ENCODE assay signal across 21 cellular contexts in genomic region chr15:39102431-39102830, GRCh38.
DNase-seq lines count a peak whose midpoint lies in the region; ATAC-seq and TF ChIP-seq lines count a peak whose summit lies in the region.
"Had no signal": no experiment of that assay in that cellular context is flagged by ENCODE, and none has a peak within 500 bp of the region (broad histone marks: within the 10 kb centered on the region; RNA-seq: fewer than 3 reads in every experiment).

No MANE protein-coding gene starts in this region.

- DNase-seq in EH (ENCODE audit: low read depth) = peak; percentile 92
- DNase-seq in IMR-90 = no peak
- DNase-seq in astrocyte of the hippocampus (ENCODE audit: low read depth, low spot score) = peak; percentile 18
- DNase-seq in pulmonary artery endothelial cell (ENCODE audit: low read depth, low spot score) = peak; percentile 45
- no peak for DNase-seq in D341Med (ENCODE audit: low spot score)
- DNase-seq in naive thymus-derived CD8-positive, alpha-beta T cell = no peak
- DNase-seq: CD4-positive, alpha-beta T cell; COR-L47; H9; NCI-H1092; NCI-H1436 treated with DMSO at 0.1 percent for 48 hours; NCI-H187 treated with DMSO at 0.1 percent for 48 hours; NCI-H446 treated with DMSO at 0.1 percent for 48 hours; NCI-H526 treated with DMSO at 0.1 percent for 48 hours; PC-9; SJCRH30; T-cell had no signal

- no peak overlapping the region for H2BK5ac ChIP-seq in IMR-90 (ENCODE audit: low read depth, low read length, poor library complexity, severe bottlenecking)

- peaks cover 7% of the 10 kb centered on the region for H3K4me1 ChIP-seq in IMR-90 (ENCODE audit: control insufficient read depth, insufficient read depth, low read length)
- H3K4me1 ChIP-seq: BLaER1 treated with 17β-estradiol and CSF1 and Interleukin-3, amounts not matched to agents 10 nM and 100 nM; SJCRH30 had no signal

- no peak overlapping the region for H2BK20ac ChIP-seq in IMR-90 (ENCODE audit: low read depth, low read length)

- H3K4me1 Mint-ChIP-seq in naive thymus-derived CD8-positive, alpha-beta T cell = no peaks in the 10 kb centered on the region
- H3K4me1 Mint-ChIP-seq: T-cell had no signal

- H4K91ac ChIP-seq in IMR-90 (ENCODE audit: insufficient read depth, low read depth, low read length) = no peak overlapping the region

- H3K56ac ChIP-seq in IMR-90 (ENCODE audit: extremely low read depth, insufficient read depth, low read length) = no peak overlapping the region

- WGBS in IMR-90 (ENCODE audit: extremely low coverage in 2 of 2, insufficient read length in 1 of 2), 2 experiments = no CpG with 5 or more reads among the region's 1 CpG

- dilution Hi-C loops in IMR-90 (cut with HindIII; ENCODE audit: low sequenced_read_pairs, unreplicated experiment) = no loop called here

- no peak overlapping the region for H3K27ac ChIP-seq in IMR-90 (ENCODE audit: insufficient read depth, low read length)
- H3K27ac ChIP-seq: BLaER1 treated with 17β-estradiol and CSF1 and Interleukin-3, amounts not matched to agents 10 nM and 100 nM; HL-60; PC-9; SJCRH30 had no signal

- H2AK5ac ChIP-seq in IMR-90 (ENCODE audit: low read depth, low read length) = peak overlapping the region; percentile 76; the same call in 1 of the 2 replicates

- no peak overlapping the region for H4K8ac ChIP-seq in IMR-90 (ENCODE audit: low read depth in 2 of 2, low read length in 2 of 2)

- no peak overlapping the region for H3K14ac ChIP-seq in IMR-90 (replicated peaks; ENCODE audit: low read depth, low read length)

- H3K4ac ChIP-seq in IMR-90 (ENCODE audit: low read depth, low read length) = 0 out of 2 replicates have a peak overlapping the region, but pooled peaks have one; percentile 11

- ATAC-seq in IMR-90 (ENCODE audit: low read depth) (no peak), GM21717 (IDR thresholded peaks at IDR 0.05; ENCODE audit: unreplicated experiment) (no peak)
- no peak for ATAC-seq in naive thymus-derived CD8-positive, alpha-beta T cell
- ATAC-seq: Right ventricle myocardium inferior, T-cell had no signal

- H3K9me3 ChIP-seq in IMR-90 (ENCODE audit: control insufficient read depth, insufficient read depth, low read length) = no peaks in the 10 kb centered on the region

- in situ Hi-C loops in IMR-90 (cut with MboI; ENCODE audit: low sequenced_read_pairs) = no loop called here

- no peak for TF ChIP-seq RAD21 in IMR-90 (IDR thresholded peaks at IDR 0.05; ENCODE audit: low read length)

- no peak for TF ChIP-seq CTCF in IMR-90 (conservative IDR thresholded peaks at IDR 0.05; ENCODE audit: low read depth, low read length)

- H4K20me1 ChIP-seq in IMR-90 (ENCODE audit: insufficient read depth, low read length) = no peaks in the 10 kb centered on the region
- H4K20me1 ChIP-seq: BLaER1 treated with 17β-estradiol and CSF1 and Interleukin-3, amounts not matched to agents 10 nM and 100 nM had no signal

- no peak for TF ChIP-seq POLR2A in IMR-90 (IDR thresholded peaks at IDR 0.05; ENCODE audit: low read depth, low read length)

- H3K9ac ChIP-seq in IMR-90 (ENCODE audit: low read depth, low read length) = no peak overlapping the region
- H3K9ac ChIP-seq: BLaER1 treated with 17β-estradiol and CSF1 and Interleukin-3, amounts not matched to agents 10 nM and 100 nM had no signal

- peak overlapping the region; percentile 45; the same call in 1 of the 2 replicates for H4K5ac ChIP-seq in IMR-90 (ENCODE audit: low read depth, low read length)

- H3K9me1 ChIP-seq in IMR-90 (ENCODE audit: insufficient read depth, low read length) = peaks cover 7% of the 10 kb centered on the region

- H2BK15ac ChIP-seq in IMR-90 (ENCODE audit: low read depth, low read length) = peak overlapping the region; percentile 7; the same call in 1 of the 3 replicates

- no peaks in the 10 kb centered on the region for H3K36me3 Mint-ChIP-seq in naive thymus-derived CD8-positive, alpha-beta T cell
- H3K36me3 Mint-ChIP-seq: T-cell had no signal

- H3K9me3 Mint-ChIP-seq in naive thymus-derived CD8-positive, alpha-beta T cell = peaks cover 0 to 10% (median 3%) of the 10 kb centered on the region in 9 donors
- H3K9me3 Mint-ChIP-seq: CD4-positive, alpha-beta T cell; H9 had no signal

- H2AK9ac ChIP-seq in IMR-90 (replicated peaks; ENCODE audit: low read depth, low read length, poor library complexity) = no peak overlapping the region

- intact Hi-C loops in IMR-90 (cut with micrococcal nuclease) = no loop called here

- peaks cover 12 to 36% (median 17%) of the 10 kb centered on the region in 5 donors for H3K27me3 Mint-ChIP-seq in naive thymus-derived CD8-positive, alpha-beta T cell

- H3K4me2 ChIP-seq in IMR-90 (ENCODE audit: low read depth, low read length) = no peak overlapping the region
- H3K4me2 ChIP-seq: BLaER1 treated with 17β-estradiol and CSF1 and Interleukin-3, amounts not matched to agents 10 nM and 100 nM; PC-9 had no signal

- H3K36me3 ChIP-seq in IMR-90 (ENCODE audit: control insufficient read depth, insufficient read depth, low read length) = no peaks in the 10 kb centered on the region
- H3K36me3 ChIP-seq: BLaER1 treated with 17β-estradiol and CSF1 and Interleukin-3, amounts not matched to agents 10 nM and 100 nM; SJCRH30 had no signal

- H3K23ac ChIP-seq in IMR-90 (ENCODE audit: low read depth, low read length) = no peak overlapping the region

- CTCF ChIA-PET in IMR-90 (lab: Yijun Ruan, JAX) = no interaction called here

- BruUV-seq in IMR-90 (replicated peaks; lab: Mats Ljungman, UMichigan) = no TSS peak

- no peak overlapping the region for H3K27ac Mint-ChIP-seq in naive thymus-derived CD8-positive, alpha-beta T cell
- H3K27ac Mint-ChIP-seq: CD4-positive, alpha-beta T cell; H9; T-cell had no signal

- no peaks in the 10 kb centered on the region for H3K79me1 ChIP-seq in IMR-90 (ENCODE audit: low read depth in 1 of 2, low read length in 2 of 2)

- H3K4me3 ChIP-seq in IMR-90 (ENCODE audit: insufficient read depth, low read depth, low read length) = no peak overlapping the region
- H3K4me3 ChIP-seq: BLaER1 treated with 17β-estradiol and CSF1 and Interleukin-3, amounts not matched to agents 10 nM and 100 nM; PC-9; SJCRH30 had no signal

- H3K18ac ChIP-seq in IMR-90 (ENCODE audit: low read depth, low read length) = no peak overlapping the region

- H3K4me3 Mint-ChIP-seq in naive thymus-derived CD8-positive, alpha-beta T cell = no peak overlapping the region
- H3K4me3 Mint-ChIP-seq: CD4-positive, alpha-beta T cell; H9; T-cell had no signal

- POLR2A ChIA-PET in IMR-90 (lab: Charles Lee; ENCODE audit: unreplicated experiment) = no interaction called here
- POLR2A ChIA-PET in naive thymus-derived CD8-positive, alpha-beta T cell (lab: Charles Lee) = no interaction called here

- H2BK120ac ChIP-seq in IMR-90 (ENCODE audit: low read depth, low read length) = peak overlapping the region; percentile 30; the same call in 1 of the 2 replicates

- no peaks in the 10 kb centered on the region for H3K27me3 ChIP-seq in IMR-90 (ENCODE audit: control insufficient read depth, insufficient read depth, low read length)
- H3K27me3 ChIP-seq: BLaER1 treated with 17β-estradiol and CSF1 and Interleukin-3, amounts not matched to agents 10 nM and 100 nM; SJCRH30 had no signal

- H2AFZ ChIP-seq in IMR-90 (replicated peaks; ENCODE audit: low read length, poor library complexity) = no peak overlapping the region
- H2AFZ ChIP-seq: PC-9 had no signal

TF ChIP-seq in IMR-90, 13 proteins besides CTCF, POLR2A, EP300 and RAD21:
- no peak for TF ChIP-seq MXI1 (IDR thresholded peaks at IDR 0.05; ENCODE audit: borderline replicate concordance, low read depth, low read length)
- no peak for TF ChIP-seq FOS (IDR thresholded peaks at IDR 0.05; ENCODE audit: low read depth, low read length)
- no peak for TF ChIP-seq NFE2L2 (IDR thresholded peaks at IDR 0.05; ENCODE audit: low read depth, low read length)
- no peak for TF ChIP-seq RFX5 (IDR thresholded peaks at IDR 0.05; ENCODE audit: low read depth, low read length)

Comparison
In these comparisons a context has a peak if more than half of its experiments do, and no peak if none do; other contexts are left out.
1. DNase-seq: peak in EH (single experiment), astrocyte of the hippocampus (single experiment) and pulmonary artery endothelial cell (single experiment); none in IMR-90 (single experiment), D341Med (single experiment) and naive thymus-derived CD8-positive, alpha-beta T cell (0 of 10).